In genomic region chr10:79182763-79183467, GRCh38 we compare ENCODE assay signal across 12 cellular contexts.
DNase-seq lines count a peak whose midpoint lies in the region; ATAC-seq and TF ChIP-seq lines count a peak whose summit lies in the region.
"Had no signal": no experiment of that assay in that cellular context is flagged by ENCODE, and none has a peak within 500 bp of the region (broad histone marks: within the 10 kb centered on the region; RNA-seq: fewer than 3 reads in every experiment).

No MANE protein-coding gene starts in this region.

- 65% methylated on average over 5 of the region's 14 CpGs for WGBS in right lobe of liver (ENCODE audit: insufficient coverage, low coverage, low lambda C conversion rate, missing lambda C conversion rate)
- 63% methylated on average over 14 of the region's 14 CpGs for WGBS in suprapubic skin

- H3K36me3 ChIP-seq in right lobe of liver (no peaks in the 10 kb centered on the region), suprapubic skin (peaks cover 9% of the 10 kb centered on the region)

- H3K9me3 ChIP-seq in right lobe of liver = no peaks in the 10 kb centered on the region
- H3K9me3 ChIP-seq in suprapubic skin = no peaks in the 10 kb centered on the region

- no peaks in the 10 kb centered on the region for H3K9me3 Mint-ChIP-seq in brain
- H3K9me3 Mint-ChIP-seq in activated CD4-positive, alpha-beta memory T cell treated with anti-CD3 and anti-CD28 coated beads for 36 hours = no peaks in the 10 kb centered on the region

- TF ChIP-seq CTCF in brain (conservative IDR thresholded peaks at IDR 0.05) (no peak), right lobe of liver (IDR thresholded peaks at IDR 0.05) (no peak), suprapubic skin (IDR thresholded peaks at IDR 0.05) (no peak)

- H3K4me1 ChIP-seq in right lobe of liver = peaks cover 0 to 50% (median 25%) of the 10 kb centered on the region in 4 donors
- H3K4me1 ChIP-seq in suprapubic skin = peaks cover 96% of the 10 kb centered on the region

- intact Hi-C loops in right lobe of liver (cut with DNase I) = no loop called here
- intact Hi-C loops in activated CD4-positive, alpha-beta memory T cell treated with anti-CD3 and anti-CD28 coated beads for 36 hours (cut with micrococcal nuclease) = no loop called here

- ATAC-seq in right lobe of liver (peak; percentile 27 to 72 (median 48)), GM18858 (IDR thresholded peaks at IDR 0.05; ENCODE audit: unreplicated experiment) (no peak), HG02610 (IDR thresholded peaks at IDR 0.05; ENCODE audit: unreplicated experiment) (no peak)

- peaks cover 100% of the 10 kb centered on the region for H3K4me1 Mint-ChIP-seq in brain
- H3K4me1 Mint-ChIP-seq in activated CD4-positive, alpha-beta memory T cell treated with anti-CD3 and anti-CD28 coated beads for 36 hours (ENCODE audit: low read depth) = no peaks in the 10 kb centered on the region

- H3K36me3 Mint-ChIP-seq in brain = no peaks in the 10 kb centered on the region
- no peaks in the 10 kb centered on the region for H3K36me3 Mint-ChIP-seq in activated CD4-positive, alpha-beta memory T cell treated with anti-CD3 and anti-CD28 coated beads for 36 hours

- POLR2A ChIA-PET in activated CD4-positive, alpha-beta memory T cell treated with anti-CD3 and anti-CD28 coated beads for 36 hours (lab: Charles Lee) = no interaction called here

- H3K27me3 Mint-ChIP-seq in brain = no peaks in the 10 kb centered on the region
- no peaks in the 10 kb centered on the region for H3K27me3 Mint-ChIP-seq in activated CD4-positive, alpha-beta memory T cell treated with anti-CD3 and anti-CD28 coated beads for 36 hours

- TF ChIP-seq EP300 in suprapubic skin (IDR thresholded peaks at IDR 0.05) = no peak

- H3K27ac Mint-ChIP-seq in brain = peak overlapping the region; percentile 71 to 91 (median 82)
- no peak overlapping the region for H3K27ac Mint-ChIP-seq in activated CD4-positive, alpha-beta memory T cell treated with anti-CD3 and anti-CD28 coated beads for 36 hours

- CTCF ChIA-PET in activated CD4-positive, alpha-beta memory T cell treated with anti-CD3 and anti-CD28 coated beads for 36 hours (lab: Charles Lee) = interaction anchor here (2.2 kb wide), 1 partner anchor 12 kb away, joined by 11 read pairs; no protein-coding TSS in a partner anchor

- TF ChIP-seq POLR2A in right lobe of liver (IDR thresholded peaks at IDR 0.05) = no peak
- TF ChIP-seq POLR2A in suprapubic skin (IDR thresholded peaks at IDR 0.05) = no peak

- H3K4me3 ChIP-seq in right lobe of liver (no peak overlapping the region), suprapubic skin (no peak overlapping the region)
- H3K4me3 ChIP-seq: coronary artery had no signal

- no peaks in the 10 kb centered on the region for H3K27me3 ChIP-seq in right lobe of liver
- H3K27me3 ChIP-seq in suprapubic skin = no peaks in the 10 kb centered on the region

- H3K27ac ChIP-seq in right lobe of liver = peak overlapping the region in 1 of 3 donors; percentile 13
- peak overlapping the region; percentile 50 for H3K27ac ChIP-seq in suprapubic skin

- peak overlapping the region in 1 of 5 experiments; percentile 57 for H3K4me3 Mint-ChIP-seq in brain
- H3K4me3 Mint-ChIP-seq in activated CD4-positive, alpha-beta memory T cell treated with anti-CD3 and anti-CD28 coated beads for 36 hours = no peak overlapping the region

- DNase-seq in HT1080 (ENCODE audit: low read depth) (peak; percentile 33), right lobe of liver (peak in 1 of 3 donors; percentile 73), suprapubic skin (ENCODE audit: low spot score in 2 of 2) (no peak), NCI-H1930 (lab: John Stamatoyannopoulos, UW) (no peak)
- DNase-seq in activated CD4-positive, alpha-beta memory T cell treated with anti-CD3 and anti-CD28 coated beads for 36 hours = no peak
- DNase-seq: activated T-cell treated with anti-CD3 and anti-CD28 coated beads, Interleukin-2, amount 50 U/mL, for 48 hours; head of caudate nucleus; stimulated activated CD4-positive, alpha-beta T cell treated with anti-CD3 and anti-CD28 coated beads, Interleukin-2, amount 100 ng/mL, for 24 hours had no signal

Comparison
In these comparisons a context has a peak if more than half of its experiments do, and no peak if none do; other contexts are left out.
1. ATAC-seq: peak in right lobe of liver (4 of 4); none in GM18858 (single experiment) and HG02610 (single experiment).